ENCODE assay signal across 8 cellular contexts in the genomic region with DNA sequence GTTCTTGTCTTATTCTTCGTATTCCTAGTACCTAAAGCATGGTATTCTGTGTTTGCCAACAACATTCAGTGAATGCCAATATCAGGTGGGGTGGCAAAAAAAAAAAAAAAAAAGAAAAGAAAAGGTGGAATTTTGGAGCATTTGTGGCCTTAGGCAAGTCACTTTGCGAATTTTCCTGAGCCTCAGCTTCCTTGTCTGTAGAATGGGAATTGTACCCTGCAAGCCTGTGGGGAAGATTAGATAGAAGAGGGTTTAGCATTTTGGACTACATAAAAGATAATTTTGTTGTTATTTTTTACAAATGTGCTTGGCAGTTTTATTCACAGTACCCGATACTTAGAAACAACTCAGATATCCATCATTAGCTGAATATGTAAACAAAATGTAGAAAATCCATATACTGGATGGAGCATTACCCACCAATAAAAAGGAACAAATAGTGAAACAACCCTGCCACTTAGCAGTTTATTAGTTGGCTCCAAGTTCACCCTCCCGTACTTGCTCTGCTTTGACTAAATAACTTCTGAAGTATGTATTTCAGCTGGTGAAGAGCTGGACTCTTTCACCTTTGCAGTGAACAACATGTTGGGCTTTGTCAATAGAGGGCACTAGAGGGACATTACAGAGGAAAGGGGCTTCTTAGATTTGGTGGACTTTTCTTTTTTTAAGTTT. TPM values are rescaled to one million over a fixed set of nuclear protein-coding genes. Genes with fewer than 3 reads are reported as not detected.
DNase-seq lines count a peak whose midpoint lies in the region; FAIRE-seq and TF ChIP-seq lines count a peak whose summit lies in the region.

No MANE protein-coding gene starts in this region.

- WGBS in adrenal gland, 4 donors: 68 to 74% (median 72%) methylated on average over 4 of the region's 4 CpGs

- peaks cover 0 to 2% (median 1%) of the 10 kb centered on the region in 3 donors for H3K27me3 Mint-ChIP-seq in immature natural killer cell (ENCODE audit: low read depth in 3 of 3)

- H3K27ac Mint-ChIP-seq in immature natural killer cell: peak overlapping the region; percentile 26 to 86 (median 71)

- peak overlapping the region in 2 of 5 donors; percentile 3 to 25 for H3K4me3 Mint-ChIP-seq in immature natural killer cell

- H3K4me3 ChIP-seq in LNCaP clone FGC (ENCODE audit: low read depth, low read length) (no peak overlapping the region), adrenal gland (no peak overlapping the region)

- H3K27ac ChIP-seq in adrenal gland: no peak overlapping the region

- no peaks in the 10 kb centered on the region for H3K27me3 ChIP-seq in adrenal gland

- no peak for FAIRE-seq in urothelium cell line (lab: Jason Lieb, UNC)

- peaks cover 14 to 44% of the 10 kb centered on the region in 2 donors for H3K4me1 ChIP-seq in adrenal gland (replicated peaks in 1 of 2)

- no peaks in the 10 kb centered on the region for H3K9me3 ChIP-seq in adrenal gland (replicated peaks in 1 of 3)

- no peaks in the 10 kb centered on the region for H3K36me3 Mint-ChIP-seq in immature natural killer cell

- H3K9me3 Mint-ChIP-seq in immature natural killer cell: no peaks in the 10 kb centered on the region

- DNase-seq in SIG-M5 treated with dmso at 0.1 percent for 504 hours (lab: John Stamatoyannopoulos, UW; ENCODE audit: unreplicated experiment): peak; percentile 45
- no peak for DNase-seq in SIG-M5 (lab: John Stamatoyannopoulos, UW)
- DNase-seq in LNCaP clone FGC (ENCODE audit: low read depth): peak; percentile 71
- no peak for DNase-seq in adrenal gland
- peak; percentile 22 to 48 (median 37) for DNase-seq in immature natural killer cell
- peak; percentile 14 for DNase-seq in urothelium cell line (ENCODE audit: low spot score)
- no peak for DNase-seq in NK-92 (lab: John Stamatoyannopoulos, UW; ENCODE audit: unreplicated experiment)
- DNase-seq in COLO829 (ENCODE audit: low spot score): no peak

- H3K4me1 Mint-ChIP-seq in immature natural killer cell: peaks cover 68 to 71% of the 10 kb centered on the region in 2 donors

- TF ChIP-seq CTCF in LNCaP clone FGC (IDR thresholded peaks at IDR 0.05; ENCODE audit: control insufficient read depth, extremely low read depth, insufficient read depth): peak; percentile 61
- peak in 5 of 6 experiments; percentile 33 to 55 (median 38) for TF ChIP-seq CTCF in adrenal gland (IDR thresholded peaks at IDR 0.05)

- no peak for TF ChIP-seq POLR2A in adrenal gland (IDR thresholded peaks at IDR 0.05)

- intact Hi-C loops in adrenal gland (cut with DNase I): no loop called here

- no peaks in the 10 kb centered on the region for H3K36me3 ChIP-seq in adrenal gland (replicated peaks in 1 of 2)

RNA-seq across cellular contexts. Expression of a gene that starts 13.6 kb away (rescaled TPM):
- 100 to 1,000 TPM in 2 of 8 donors, 10 to 100 TPM in 6; 73.3 to 149 (median 84.9) TPM for total RNA-seq in adrenal gland
- 100 to 1,000 TPM in 1 of 3 donors, 10 to 100 TPM in 2; 43.5 to 189 (median 53.6) TPM for polyA plus RNA-seq in adrenal gland
- polyA plus RNA-seq in immature natural killer cell: 100 to 1,000 TPM; 231 to 328 (median 243) TPM

Comparison
In these comparisons a context has a peak if more than half of its experiments do, and no peak if none do; other contexts are left out.
1. DNase-seq: peak in SIG-M5 treated with dmso at 0.1 percent for 504 hours (single experiment), LNCaP clone FGC (single experiment), immature natural killer cell (3 of 3) and urothelium cell line (single experiment); none in SIG-M5 (single experiment), adrenal gland (0 of 7), NK-92 (single experiment) and COLO829 (single experiment).